ENCODE assay signal across 8 cellular contexts in the genomic region with DNA sequence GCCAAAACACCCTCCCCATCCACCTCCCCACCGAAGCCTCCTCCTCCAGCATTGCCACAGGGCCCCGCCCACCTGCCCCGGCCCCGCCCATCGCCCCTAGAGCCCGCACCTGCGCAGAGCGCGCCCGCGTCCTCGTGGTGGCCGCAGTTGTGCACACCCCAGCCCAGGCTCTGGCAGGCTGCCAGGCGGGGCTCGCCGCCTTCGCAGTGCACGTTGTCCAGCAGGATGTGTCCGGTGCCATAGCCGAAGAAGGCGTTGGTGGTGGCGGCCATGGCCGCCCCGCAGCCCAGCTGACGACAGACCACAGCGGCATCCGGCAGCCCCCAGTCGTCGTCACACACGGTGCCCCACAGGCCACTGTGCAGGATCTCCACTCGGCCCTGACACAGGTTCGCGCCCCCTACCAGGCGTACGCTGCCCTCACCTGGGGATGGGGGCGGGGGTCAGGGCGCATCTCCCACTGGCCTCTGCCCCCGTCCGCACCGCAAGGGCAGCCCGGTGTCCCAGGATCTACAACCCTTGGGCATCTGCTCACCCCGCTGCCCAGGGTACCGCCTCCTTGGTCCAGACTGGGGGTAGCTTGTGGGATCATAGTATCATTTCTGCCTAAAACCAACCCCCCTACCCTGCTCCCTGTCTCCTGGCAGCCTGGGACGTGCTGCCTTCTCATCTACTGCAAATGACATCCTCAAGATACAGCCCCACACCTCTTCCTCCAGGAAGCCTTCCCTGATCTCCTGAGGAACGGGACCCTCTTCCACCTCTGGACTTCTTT. TPM values are rescaled to one million over a fixed set of nuclear protein-coding genes. Genes with fewer than 3 reads are reported as not detected.
DNase-seq lines count a peak whose midpoint lies in the region; ATAC-seq and TF ChIP-seq lines count a peak whose summit lies in the region.

No MANE protein-coding gene starts in this region.

- no peaks in the 10 kb centered on the region for H3K27me3 Mint-ChIP-seq in Caco-2 (ENCODE audit: insufficient read depth, unreplicated experiment)

- 0 out of 2 replicates have a peak overlapping the region, but pooled peaks have one; percentile 17 for H3K9ac ChIP-seq in SK-N-SH

- peaks cover 5% of the 10 kb centered on the region for H3F3A ChIP-seq in SK-N-SH (replicated peaks; ENCODE audit: insufficient read depth)

- no peaks in the 10 kb centered on the region for H3K9me3 Mint-ChIP-seq in Caco-2 (ENCODE audit: unreplicated experiment)

- WGBS in SK-N-SH (ENCODE audit: low lambda C conversion rate) = 24% methylated on average over 45 of the region's 45 CpGs
- 15 to 16% methylated on average over 37 to 45 of the region's 45 CpGs for WGBS in aorta, 2 donors

- H2AFZ ChIP-seq in SK-N-SH (ENCODE audit: low read depth) = peak overlapping the region; percentile 84

- H3K27ac Mint-ChIP-seq in Caco-2 (ENCODE audit: unreplicated experiment) = peak overlapping the region; percentile 78

- ATAC-seq in HG03175 (IDR thresholded peaks at IDR 0.05; ENCODE audit: unreplicated experiment) (peak; percentile 33), aorta (ENCODE audit: low FRiP score) (peak; percentile 74)

- peaks cover 11% of the 10 kb centered on the region for H3K4me1 Mint-ChIP-seq in Caco-2 (ENCODE audit: low read depth, unreplicated experiment)

- H3K27ac ChIP-seq in SK-N-SH (ENCODE audit: low read depth in 2 of 2, low read length in 1 of 2) (no peak overlapping the region; a peak in 1 of 4 replicates), cardiac muscle cell (no peak overlapping the region), aorta (ENCODE audit: low read depth in 1 of 2, low read length in 2 of 2) (no peak overlapping the region)

- no peaks in the 10 kb centered on the region for H4K20me1 ChIP-seq in SK-N-SH (ENCODE audit: insufficient read depth)

- no peak for TF ChIP-seq EP300 in SK-N-SH (IDR thresholded peaks at IDR 0.05; ENCODE audit: borderline replicate concordance in 1 of 2, low read depth in 1 of 2, low read length in 1 of 2)

- peak overlapping the region; percentile 83 for H3K4me3 ChIP-seq in Caco-2 (ENCODE audit: low read depth, low read length)
- peak overlapping the region; percentile 36 to 42 for H3K4me3 ChIP-seq in SK-N-SH (ENCODE audit: low read depth in 2 of 2, low read length in 1 of 2)
- H3K4me3 ChIP-seq in cardiac muscle cell = no peak overlapping the region
- peak overlapping the region; percentile 38 for H3K4me3 ChIP-seq in retinal pigment epithelial cell (ENCODE audit: low read length)
- H3K4me3 ChIP-seq in aorta (ENCODE audit: low read length in 2 of 2) = no peak overlapping the region

- DNase-seq in Caco-2 = peak; percentile 91 to 92
- DNase-seq in SK-N-SH = peak; percentile 100
- DNase-seq in activated naive CD4-positive, alpha-beta T cell treated with anti-CD3 and anti-CD28 coated beads, Interleukin-2, amount 50 U/mL, for 16 hours = peak; percentile 83
- DNase-seq in cardiac muscle cell (ENCODE audit: low read depth in 1 of 2, low spot score in 1 of 2) = peak; percentile 47 to 78
- DNase-seq in retinal pigment epithelial cell (ENCODE audit: low read depth) = peak; percentile 28
- peak; percentile 85 to 94 for DNase-seq in aorta
- DNase-seq in DMS79 treated with DMSO at 0.1 percent for 48 hours (lab: John Stamatoyannopoulos, UW) = no peak

- no TSS peak for BruUV-seq in Caco-2 (replicated peaks; lab: Mats Ljungman, UMichigan)

- peak overlapping the region; percentile 74 for H3K4me2 ChIP-seq in SK-N-SH

- H3K36me3 ChIP-seq in Caco-2 (ENCODE audit: control insufficient read depth, insufficient read depth, low read length) (no peaks in the 10 kb centered on the region), SK-N-SH (replicated peaks in 1 of 2; ENCODE audit: control insufficient read depth in 1 of 2, insufficient read depth in 2 of 2, low read length in 1 of 2) (no peaks in the 10 kb centered on the region), cardiac muscle cell (no peaks in the 10 kb centered on the region), aorta (ENCODE audit: control insufficient read depth in 1 of 2, insufficient read depth in 2 of 2, low read length in 1 of 2) (no peaks in the 10 kb centered on the region)

- H3K4me3 Mint-ChIP-seq in Caco-2 (ENCODE audit: unreplicated experiment) = peak overlapping the region; percentile 78

- H3K9me3 ChIP-seq in Caco-2 (no peaks in the 10 kb centered on the region), SK-N-SH (no peaks in the 10 kb centered on the region), cardiac muscle cell (ENCODE audit: low read depth) (no peaks in the 10 kb centered on the region), aorta (ENCODE audit: control insufficient read depth, low read length) (no peaks in the 10 kb centered on the region)

- H3K4me1 ChIP-seq in Caco-2 (peaks cover 12% of the 10 kb centered on the region), SK-N-SH (ENCODE audit: control insufficient read depth in 1 of 2, insufficient read depth in 2 of 2, low read depth in 1 of 2, low read length in 1 of 2) (peaks cover 3 to 18% of the 10 kb centered on the region in 2 experiments; a peak in 3 of 4 replicates), cardiac muscle cell (ENCODE audit: low read depth) (no peaks in the 10 kb centered on the region), aorta (ENCODE audit: control insufficient read depth in 1 of 2, insufficient read depth in 2 of 2, low read length in 2 of 2) (no peaks in the 10 kb centered on the region)

- H3K27me3 ChIP-seq in Caco-2 (replicated peaks; ENCODE audit: control insufficient read depth, insufficient read depth, low read length) = no peaks in the 10 kb centered on the region
- H3K27me3 ChIP-seq in SK-N-SH (ENCODE audit: insufficient read depth) = no peaks in the 10 kb centered on the region
- H3K27me3 ChIP-seq in cardiac muscle cell = no peaks in the 10 kb centered on the region
- H3K27me3 ChIP-seq in aorta (ENCODE audit: control insufficient read depth in 1 of 2, insufficient read depth in 2 of 2, low read length in 1 of 2) = no peaks in the 10 kb centered on the region

- no peaks in the 10 kb centered on the region for H3K9me2 ChIP-seq in SK-N-SH

- POLR2A ChIA-PET in Caco-2 (lab: Charles Lee) = interaction anchor here (0.8 kb wide), 1 partner anchor 38 kb away, joined by 5 read pairs; no protein-coding TSS in a partner anchor
- POLR2A ChIA-PET in SK-N-SH (lab: Yijun Ruan, JAX) = no interaction called here

- CTCF ChIA-PET in Caco-2 (lab: Charles Lee) = no interaction called here
- CTCF ChIA-PET in SK-N-SH (lab: Yijun Ruan, JAX) = interaction anchor here (0.9 to 1.7 kb wide), 4 partner anchors 10 to 220 kb away, joined by 3 to 5 read pairs (median 4); no protein-coding TSS in a partner anchor

- no peaks in the 10 kb centered on the region for H3K79me2 ChIP-seq in SK-N-SH (ENCODE audit: insufficient read depth)

- intact Hi-C loops in Caco-2 (cut with micrococcal nuclease; ENCODE audit: unreplicated experiment) (no loop called here), aorta (cut with DNase I) (no loop called here)

- TF ChIP-seq RAD21 in SK-N-SH (IDR thresholded peaks at IDR 0.05; ENCODE audit: low read length) = 0 out of 2 replicates have a peak, but pooled peaks have one; percentile 4

- no peak for TF ChIP-seq CTCF in Caco-2 (IDR thresholded peaks at IDR 0.05; ENCODE audit: insufficient read depth in 1 of 2, low read depth in 1 of 2, low read length in 1 of 2, severe bottlenecking in 1 of 2, unreplicated experiment in 1 of 2)
- no peak for TF ChIP-seq CTCF in SK-N-SH (IDR thresholded peaks at IDR 0.05)
- TF ChIP-seq CTCF in cardiac muscle cell (IDR thresholded peaks at IDR 0.05; ENCODE audit: low read depth, low read length) = no peak
- TF ChIP-seq CTCF in retinal pigment epithelial cell (conservative IDR thresholded peaks at IDR 0.05; ENCODE audit: low read depth, low read length) = no peak

- H3K36me3 Mint-ChIP-seq in Caco-2 (ENCODE audit: insufficient read depth, unreplicated experiment) = peaks cover 6% of the 10 kb centered on the region

RNA-seq across cellular contexts. Expression of gene SSC4D, which starts 11.9 kb away (rescaled TPM):
- total RNA-seq in Caco-2 (2022) (1.1 and 1.6 TPM in 2 replicates), cardiac muscle cell (17.3 and 33.5 TPM in 2 replicates), aorta (under 1 TPM; 0.33 to 0.58 TPM)
- polyA plus RNA-seq in SK-N-SH (2012; rRNA removed) (1.6 and 2.0 TPM in 2 replicates), cardiac muscle cell (13.3 and 28.2 TPM in 2 replicates), aorta (under 1 TPM in 1 of 2 donors, not detected in 1; 0.13 TPM)
- 0.75 and 1.3 TPM in 2 replicates for polyA plus RNA-seq in SK-N-SH (2012; cell fraction: cytosol; rRNA removed)
- 3.3 and 5.8 TPM in 2 replicates for polyA plus RNA-seq in SK-N-SH (2012; cell fraction: nucleus; rRNA removed)

RNA-seq across cellular contexts. Expression of gene ZP3, which starts 27.2 kb away (rescaled TPM):
- total RNA-seq in Caco-2 (2022) (3.2 and 5.5 TPM in 2 replicates), cardiac muscle cell (0.32 and 0.77 TPM in 2 replicates), aorta (1 to 10 TPM; 1.5 to 2.0 TPM)
- polyA plus RNA-seq in SK-N-SH (2012; rRNA removed) (4.5 and 5.4 TPM in 2 replicates), cardiac muscle cell (2.4 TPM in 1 of 2 replicates, not detected in the other), aorta (1 to 10 TPM in 1 of 2 donors, under 1 TPM in 1; 0.38 to 3.2 TPM)
- 3.1 and 3.9 TPM in 2 replicates for polyA plus RNA-seq in SK-N-SH (2012; cell fraction: cytosol; rRNA removed)
- polyA plus RNA-seq in SK-N-SH (2012; cell fraction: nucleus; rRNA removed) = 8.3 and 11.1 TPM in 2 replicates

RNA-seq across cellular contexts. Expression of gene YWHAG, which starts 38.8 kb away (rescaled TPM):
- total RNA-seq in Caco-2 (2022) (141 and 150 TPM in 2 replicates), cardiac muscle cell (90.5 and 97.9 TPM in 2 replicates), aorta (100 to 1,000 TPM; 104 to 121 TPM)
- polyA plus RNA-seq in SK-N-SH (2012; rRNA removed) (60.4 and 78.0 TPM in 2 replicates), cardiac muscle cell (25.0 and 29.2 TPM in 2 replicates), aorta (10 to 100 TPM; 40.0 to 58.2 TPM)
- 69.7 and 76.5 TPM in 2 replicates for polyA plus RNA-seq in SK-N-SH (2012; cell fraction: cytosol; rRNA removed)
- 49.2 and 56.0 TPM in 2 replicates for polyA plus RNA-seq in SK-N-SH (2012; cell fraction: nucleus; rRNA removed)

Comparison
In these comparisons a context has a peak if more than half of its experiments do, and no peak if none do; other contexts are left out.
1. H3K4me3 ChIP-seq: peak in Caco-2 (single experiment), SK-N-SH (2 of 2) and retinal pigment epithelial cell (single experiment); none in cardiac muscle cell (single experiment) and aorta (0 of 2).